In the genomic region with DNA sequence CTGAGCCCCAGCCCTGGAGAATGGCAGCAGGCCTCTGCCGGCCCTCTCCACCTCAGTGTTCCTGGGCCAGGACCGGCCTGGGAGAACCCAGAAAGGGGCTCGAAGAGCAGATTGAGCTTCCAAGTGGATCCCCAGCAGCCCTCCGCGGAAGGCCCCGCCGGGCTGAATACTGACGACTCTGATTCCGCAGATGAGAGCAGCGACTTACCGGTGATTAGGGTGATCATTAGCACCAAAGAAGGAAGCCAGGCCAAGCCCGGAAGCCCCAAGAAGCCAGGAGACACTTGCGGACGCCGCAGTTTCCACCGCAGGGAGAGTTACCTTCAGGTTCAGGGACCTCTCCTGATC, we compare ENCODE assay signal across 36 cellular contexts. TPM values are rescaled to one million over a fixed set of nuclear protein-coding genes. Genes with fewer than 3 reads are reported as not detected.
"Had no signal": no experiment of that assay in that cellular context is flagged by ENCODE, and none has a peak within 500 bp of the region (broad histone marks: within the 10 kb centered on the region; RNA-seq: fewer than 3 reads in every experiment).

No MANE protein-coding gene starts in this region.

- H3K36me3 ChIP-seq: brain microvascular endothelial cell, esophagus muscularis mucosa, gastrocnemius medialis, heart left ventricle had no signal

- H3K27me3 ChIP-seq: brain microvascular endothelial cell, esophagus muscularis mucosa, foreskin keratinocyte, gastrocnemius medialis, heart left ventricle had no signal

- H3K27ac Mint-ChIP-seq: activated CD4-positive, alpha-beta T cell treated with anti-CD3 and anti-CD28 coated beads for 36 hours; activated CD4-positive, alpha-beta T cell treated with anti-CD3 and anti-CD28 coated beads, Interleukin-2, amount 10 ng/mL, durations not matched to agents 7 days and 5 days; activated CD8-positive, alpha-beta T cell treated with anti-CD3 and anti-CD28 coated beads for 36 hours; activated naive CD4-positive, alpha-beta T cell treated with anti-CD3 and anti-CD28 coated beads, Interleukin-2, amount 10 ng/mL, durations not matched to agents 7 days and 5 days; activated naive CD4-positive, alpha-beta T cell treated with anti-CD3 and anti-CD28 coated beads, Interleukin-2, amount 50 U/mL, for 72 hours; activated naive CD8-positive, alpha-beta T cell treated with anti-CD3 and anti-CD28 coated beads, Interleukin-2, amount 10 ng/mL, durations not matched to agents 7 days and 5 days; activated T-cell treated with anti-CD3 and anti-CD28 coated beads, Interleukin-2, amount 50 U/mL, for 24 hours; activated T-cell treated with anti-CD3 and anti-CD28 coated beads, Interleukin-2, amount 50 U/mL, for 72 hours; effector memory CD8-positive, alpha-beta T cell; T-cell; T-helper 1 cell treated with Interleukin-12 subunit alpha and Interleukin-12 subunit beta and Interleukin-4 antibody, amounts not matched to agents 30 μg/mL and 1 μg/mL, for 36 hours had no signal

- H3K9me3 ChIP-seq: esophagus muscularis mucosa, gastrocnemius medialis, heart left ventricle had no signal

- H3K36me3 Mint-ChIP-seq: activated naive CD4-positive, alpha-beta T cell treated with anti-CD3 and anti-CD28 coated beads, Interleukin-2, amount 10 ng/mL, durations not matched to agents 7 days and 5 days; activated naive CD4-positive, alpha-beta T cell treated with anti-CD3 and anti-CD28 coated beads, Interleukin-2, amount 50 U/mL, for 72 hours; activated naive CD8-positive, alpha-beta T cell treated with anti-CD3 and anti-CD28 coated beads, Interleukin-2, amount 10 ng/mL, durations not matched to agents 7 days and 5 days; T-cell had no signal

- H3K9me3 Mint-ChIP-seq: activated CD4-positive, alpha-beta T cell treated with anti-CD3 and anti-CD28 coated beads, Interleukin-2, amount 10 ng/mL, durations not matched to agents 7 days and 5 days; activated CD8-positive, alpha-beta T cell treated with anti-CD3 and anti-CD28 coated beads for 36 hours; activated naive CD4-positive, alpha-beta T cell treated with anti-CD3 and anti-CD28 coated beads, Interleukin-2, amount 10 ng/mL, durations not matched to agents 7 days and 5 days; activated naive CD4-positive, alpha-beta T cell treated with anti-CD3 and anti-CD28 coated beads, Interleukin-2, amount 50 U/mL, for 72 hours; activated naive CD8-positive, alpha-beta T cell treated with anti-CD3 and anti-CD28 coated beads, Interleukin-2, amount 10 ng/mL, durations not matched to agents 7 days and 5 days; activated T-cell treated with anti-CD3 and anti-CD28 coated beads, Interleukin-2, amount 50 U/mL, for 24 hours; activated T-cell treated with anti-CD3 and anti-CD28 coated beads, Interleukin-2, amount 50 U/mL, for 72 hours; effector memory CD8-positive, alpha-beta T cell; T-cell; T-helper 1 cell treated with Interleukin-12 subunit alpha and Interleukin-12 subunit beta and Interleukin-4 antibody, amounts not matched to agents 30 μg/mL and 1 μg/mL, for 36 hours had no signal

- DNase-seq: activated CD4-positive, alpha-beta T cell treated with anti-CD3 and anti-CD28 coated beads for 36 hours; activated CD4-positive, alpha-beta T cell treated with anti-CD3 and anti-CD28 coated beads, Interleukin-2, amount 10 ng/mL, durations not matched to agents 7 days and 5 days; activated CD4-positive, alpha-beta T cell treated with anti-CD3 and anti-CD28 coated beads, Interleukin-2, amount 50 U/mL, for 4 hours; activated CD4-positive, CD25-positive, alpha-beta regulatory T cell; activated CD4-positive, CD25-positive, alpha-beta regulatory T cell treated with anti-CD3 and anti-CD28 coated beads, Interleukin-2, amount 50 U/mL, for 72 hours; activated CD8-positive, alpha-beta memory T cell treated with anti-CD3 and anti-CD28 coated beads, Interleukin-2, amount 50 U/mL, for 48 hours; activated CD8-positive, alpha-beta T cell treated with anti-CD3 and anti-CD28 coated beads for 36 hours; activated gamma-delta T cell; activated naive CD4-positive, alpha-beta T cell; activated naive CD4-positive, alpha-beta T cell treated with anti-CD3 and anti-CD28 coated beads, Interleukin-2, amount 10 ng/mL, durations not matched to agents 7 days and 5 days; activated naive CD8-positive, alpha-beta T cell treated with anti-CD3 and anti-CD28 coated beads, Interleukin-2, amount 10 ng/mL, durations not matched to agents 7 days and 5 days; activated T-cell treated with anti-CD3 and anti-CD28 coated beads for 4 hours; activated T-cell treated with anti-CD3 and anti-CD28 coated beads, Interleukin-2, amount 50 U/mL, for 24 hours; activated T-cell treated with anti-CD3 and anti-CD28 coated beads, Interleukin-2, amount 50 U/mL, for 72 hours; amniotic stem cell; anterior cingulate cortex; brain microvascular endothelial cell; caudate nucleus; cortex of kidney; dermis blood vessel endothelial cell; effector CD4-positive, alpha-beta T cell; effector memory CD8-positive, alpha-beta T cell; erythroblast; foreskin keratinocyte; gastrocnemius medialis; glutamatergic neuron; heart left ventricle; SW 1271; T-cell had no signal

- H3K27me3 Mint-ChIP-seq: T-cell had no signal

- H3K4me1 ChIP-seq: esophagus muscularis mucosa, foreskin keratinocyte, gastrocnemius medialis, heart left ventricle had no signal

- H3K4me3 Mint-ChIP-seq: activated CD4-positive, alpha-beta T cell treated with anti-CD3 and anti-CD28 coated beads for 36 hours; activated CD4-positive, alpha-beta T cell treated with anti-CD3 and anti-CD28 coated beads, Interleukin-2, amount 10 ng/mL, durations not matched to agents 7 days and 5 days; activated CD8-positive, alpha-beta T cell treated with anti-CD3 and anti-CD28 coated beads for 36 hours; activated naive CD4-positive, alpha-beta T cell treated with anti-CD3 and anti-CD28 coated beads, Interleukin-2, amount 10 ng/mL, durations not matched to agents 7 days and 5 days; activated naive CD8-positive, alpha-beta T cell treated with anti-CD3 and anti-CD28 coated beads, Interleukin-2, amount 10 ng/mL, durations not matched to agents 7 days and 5 days; activated T-cell treated with anti-CD3 and anti-CD28 coated beads, Interleukin-2, amount 50 U/mL, for 24 hours; activated T-cell treated with anti-CD3 and anti-CD28 coated beads, Interleukin-2, amount 50 U/mL, for 72 hours; effector memory CD8-positive, alpha-beta T cell; T-cell; T-helper 1 cell treated with Interleukin-12 subunit alpha and Interleukin-12 subunit beta and Interleukin-4 antibody, amounts not matched to agents 30 μg/mL and 1 μg/mL, for 36 hours had no signal

- H3K27ac ChIP-seq: brain microvascular endothelial cell, esophagus muscularis mucosa, foreskin keratinocyte, gastrocnemius medialis, heart left ventricle had no signal

- H3K4me3 ChIP-seq: esophagus muscularis mucosa, gastrocnemius medialis, heart left ventricle had no signal

- ATAC-seq: activated CD4-positive, alpha-beta T cell treated with anti-CD3 and anti-CD28 coated beads for 36 hours; activated CD8-positive, alpha-beta T cell treated with anti-CD3 and anti-CD28 coated beads for 36 hours; activated naive CD4-positive, alpha-beta T cell treated with anti-CD3 and anti-CD28 coated beads, Interleukin-2, amount 50 U/mL, for 72 hours; activated T-cell treated with anti-CD3 and anti-CD28 coated beads, Interleukin-2, amount 50 U/mL, for 72 hours; effector memory CD8-positive, alpha-beta T cell; foreskin keratinocyte; gastrocnemius medialis; heart left ventricle; T-cell had no signal

RNA-seq across cellular contexts. Expression of a gene that starts 49.9 kb away (rescaled TPM):
- total RNA-seq: activated CD4-positive, alpha-beta T cell treated with anti-CD3 and anti-CD28 coated beads for 36 hours; activated CD4-positive, alpha-beta T cell treated with anti-CD3 and anti-CD28 coated beads, Interleukin-2, amount 10 ng/mL, durations not matched to agents 7 days and 5 days; activated CD8-positive, alpha-beta memory T cell treated with anti-CD3 and anti-CD28 coated beads for 36 hours; activated CD8-positive, alpha-beta T cell treated with anti-CD3 and anti-CD28 coated beads for 36 hours; activated naive CD4-positive, alpha-beta T cell treated with anti-CD3 and anti-CD28 coated beads, Interleukin-2, amount 50 U/mL, for 72 hours; activated naive CD8-positive, alpha-beta T cell treated with anti-CD3 and anti-CD28 coated beads, Interleukin-2, amount 10 ng/mL, durations not matched to agents 7 days and 5 days; activated T-cell treated with anti-CD3 and anti-CD28 coated beads, Interleukin-2, amount 50 U/mL, for 72 hours; astrocyte; bronchial epithelial cell; chondrocyte; dermis blood vessel endothelial cell; esophagus muscularis mucosa; foreskin keratinocyte; gastrocnemius medialis; heart left ventricle; T-cell had no signal

RNA-seq across cellular contexts. Expression of a gene that starts 49.9 kb away (rescaled TPM):
- total RNA-seq: astrocyte, bronchial epithelial cell, chondrocyte, dermis blood vessel endothelial cell, foreskin keratinocyte, gastrocnemius medialis had no signal
